ENCODE assay signal across 21 cellular contexts in genomic region chr15:49731187-49731828, GRCh38.
DNase-seq lines count a peak whose midpoint lies in the region; ATAC-seq, FAIRE-seq and TF ChIP-seq lines count a peak whose summit lies in the region.
"Had no signal": no experiment of that assay in that cellular context is flagged by ENCODE, and none has a peak within 500 bp of the region (broad histone marks: within the 10 kb centered on the region; RNA-seq: fewer than 3 reads in every experiment).

No MANE protein-coding gene starts in this region.

- POLR2A ChIA-PET in HepG2 (lab: Yijun Ruan, JAX) (no interaction called here), PC-3 (lab: Charles Lee; ENCODE audit: unreplicated experiment) (no interaction called here)

- TF ChIP-seq POLR2A in right lobe of liver (IDR thresholded peaks at IDR 0.05) (no peak), HepG2 (IDR thresholded peaks at IDR 0.05; ENCODE audit: insufficient read depth in 1 of 2, low read depth in 2 of 2, low read length in 2 of 2) (no peak), body of pancreas (IDR thresholded peaks at IDR 0.05) (no peak), esophagus muscularis mucosa (IDR thresholded peaks at IDR 0.05; ENCODE audit: low read depth) (no peak)

- intact Hi-C loops in right lobe of liver (cut with DNase I), result no loop called here
- intact Hi-C loops in HepG2 (cut with micrococcal nuclease; ENCODE audit: unreplicated experiment), result no loop called here
- intact Hi-C loops in body of pancreas (cut with DNase I), result no loop called here
- intact Hi-C loops in mucosa of descending colon (cut with DNase I, micrococcal nuclease), result no loop called here
- intact Hi-C loops in PC-3 (cut with micrococcal nuclease), result no loop called here
- intact Hi-C loops in esophagus muscularis mucosa (cut with DNase I), result no loop called here

- no peak for FAIRE-seq in HepG2 (lab: Jason Lieb, UNC)
- FAIRE-seq: A204.1, D721Med, GM12891 had no signal

- H3K4me3 ChIP-seq in right lobe of liver, result no peak overlapping the region
- H3K4me3 ChIP-seq in HepG2 (replicated peaks in 1 of 3; ENCODE audit: insufficient read depth in 1 of 3, low read depth in 2 of 3, low read length in 3 of 3), result no peak overlapping the region
- H3K4me3 ChIP-seq in body of pancreas, result no peak overlapping the region
- H3K4me3 ChIP-seq in mucosa of descending colon, result no peak overlapping the region
- H3K4me3 ChIP-seq in MG63, result no peak overlapping the region
- H3K4me3 ChIP-seq in PC-3 (ENCODE audit: low read length), result no peak overlapping the region
- H3K4me3 ChIP-seq in esophagus muscularis mucosa, result no peak overlapping the region
- H3K4me3 ChIP-seq: BLaER1, Peyer's patch had no signal

- peak in 3 of 4 donors; percentile 21 to 29 (median 22) for ATAC-seq in right lobe of liver
- ATAC-seq in HepG2, result no peak
- no peak for ATAC-seq in body of pancreas
- peak; percentile 63 for ATAC-seq in mucosa of descending colon
- no peak for ATAC-seq in PC-3
- ATAC-seq: CD8-positive, alpha-beta T cell had no signal

- H3K4me2 ChIP-seq in HepG2 (ENCODE audit: low read depth, low read length) (no peak overlapping the region), PC-3 (ENCODE audit: low read length) (no peak overlapping the region)
- H3K4me2 ChIP-seq: BLaER1 had no signal

- TF ChIP-seq EP300 in HepG2 (IDR thresholded peaks at IDR 0.05; ENCODE audit: low read depth in 2 of 2, low read length in 2 of 2), result no peak
- no peak for TF ChIP-seq EP300 in HepG2 (CRISPR knock-in tag; IDR thresholded peaks at IDR 0.05; ENCODE audit: borderline replicate concordance)
- no peak for TF ChIP-seq EP300 in esophagus muscularis mucosa (IDR thresholded peaks at IDR 0.05)

- H3F3A ChIP-seq in PC-3 (ENCODE audit: low read length, unreplicated experiment), result no peaks in the 10 kb centered on the region

- no peaks in the 10 kb centered on the region for H4K20me1 ChIP-seq in HepG2 (ENCODE audit: insufficient read depth, low read length)
- no peaks in the 10 kb centered on the region for H4K20me1 ChIP-seq in PC-3 (ENCODE audit: low read length)
- H4K20me1 ChIP-seq: BLaER1 had no signal

- WGBS in right lobe of liver (ENCODE audit: insufficient coverage, low coverage, low lambda C conversion rate, missing lambda C conversion rate), result no CpG with 5 or more reads among the region's 2 CpGs
- WGBS in HepG2 (ENCODE audit: low lambda C conversion rate), result 10% methylated on average over 2 of the region's 2 CpGs
- 43% methylated on average over 2 of the region's 2 CpGs; no CpG with 5 or more reads in 1 of the 2 donors for WGBS in body of pancreas, 2 donors
- 100% methylated on average over 1 of the region's 2 CpGs for WGBS in esophagus muscularis mucosa

- in situ Hi-C loops in HepG2 (cut with HindIII; ENCODE audit: extremely low pct_ligation_motif_present, low pct_unique_long_range_greater_than_20kb), result no loop called here

- H3K9me3 ChIP-seq in right lobe of liver (no peaks in the 10 kb centered on the region), HepG2 (ENCODE audit: low read length) (no peaks in the 10 kb centered on the region), body of pancreas (no peaks in the 10 kb centered on the region), mucosa of descending colon (no peaks in the 10 kb centered on the region), MG63 (peaks cover 17% of the 10 kb centered on the region), PC-3 (ENCODE audit: low read length) (no peaks in the 10 kb centered on the region), esophagus muscularis mucosa (peaks cover 0 to 12% (median 4%) of the 10 kb centered on the region in 4 donors)
- H3K9me3 ChIP-seq: BLaER1 had no signal

- TF ChIP-seq CTCF in right lobe of liver (IDR thresholded peaks at IDR 0.05) (no peak), HepG2 (CRISPR knock-in tag; IDR thresholded peaks at IDR 0.05) (no peak), body of pancreas (IDR thresholded peaks at IDR 0.05) (no peak), mucosa of descending colon (IDR thresholded peaks at IDR 0.05) (no peak), PC-3 (conservative IDR thresholded peaks at IDR 0.05; ENCODE audit: low read depth, low read length) (no peak), esophagus muscularis mucosa (IDR thresholded peaks at IDR 0.05) (no peak)

- H3K27ac ChIP-seq in right lobe of liver (no peak overlapping the region), HepG2 (ENCODE audit: extremely low read length, insufficient read depth, low read length) (no peak overlapping the region), body of pancreas (peak overlapping the region; percentile 8 to 61 (median 56)), PC-3 (ENCODE audit: low read length) (no peak overlapping the region), esophagus muscularis mucosa (replicated peaks in 1 of 4) (no peak overlapping the region)
- H3K27ac ChIP-seq: BLaER1, Peyer's patch had no signal

- H3K79me2 ChIP-seq in HepG2 (ENCODE audit: insufficient read depth, low read length) (no peaks in the 10 kb centered on the region), PC-3 (ENCODE audit: low read length) (no peaks in the 10 kb centered on the region)

- H3K9me2 ChIP-seq in PC-3 (replicated peaks; ENCODE audit: low read length), result no peaks in the 10 kb centered on the region

- H2AFZ ChIP-seq in HepG2 (ENCODE audit: low read length), result no peak overlapping the region
- no peak overlapping the region for H2AFZ ChIP-seq in PC-3 (ENCODE audit: low read length)

- DNase-seq in right lobe of liver (no peak), HepG2 (ENCODE audit: low spot score) (no peak), body of pancreas (peak in 3 of 4 donors; percentile 54 to 69 (median 65)), mucosa of descending colon (no peak), NCI-H526 (lab: John Stamatoyannopoulos, UW) (no peak), MG63 (no peak), PC-3 (no peak), esophagus muscularis mucosa (ENCODE audit: extremely low spot score) (no peak)
- DNase-seq: CD8-positive, alpha-beta T cell; GF-D8; HFFc6; KG1; NCI-H1092 treated with DMSO at 0.1 percent for 48 hours; NCI-H2081 treated with DMSO at 0.1 percent for 48 hours; NCI-H510A; Peyer's patch; SHP77 treated with DMSO at 0.1 percent for 48 hours had no signal

- H3K9ac ChIP-seq in HepG2 (ENCODE audit: insufficient read depth, low read depth, low read length) (no peak overlapping the region), PC-3 (ENCODE audit: low read length) (no peak overlapping the region)
- H3K9ac ChIP-seq: BLaER1 had no signal

- BruUV-seq in HepG2 (replicated peaks; lab: Mats Ljungman, UMichigan) (no TSS peak), PC-3 (replicated peaks; lab: Mats Ljungman, UMichigan) (no TSS peak)

- peaks cover 0 to 5% (median 0%) of the 10 kb centered on the region in 4 donors for H3K4me1 ChIP-seq in right lobe of liver
- no peaks in the 10 kb centered on the region for H3K4me1 ChIP-seq in HepG2 (ENCODE audit: insufficient read depth, low read length)
- H3K4me1 ChIP-seq in body of pancreas, result peaks cover 39% of the 10 kb centered on the region
- H3K4me1 ChIP-seq in mucosa of descending colon (ENCODE audit: low read depth), result peaks cover 15% of the 10 kb centered on the region
- peaks cover 5% of the 10 kb centered on the region; the same call in 1 of the 2 replicates for H3K4me1 ChIP-seq in PC-3 (ENCODE audit: insufficient read depth, low read length)
- H3K4me1 ChIP-seq in esophagus muscularis mucosa, result no peaks in the 10 kb centered on the region
- H3K4me1 ChIP-seq: BLaER1 had no signal

- no peaks in the 10 kb centered on the region for H3K27me3 ChIP-seq in right lobe of liver
- H3K27me3 ChIP-seq in HepG2 (ENCODE audit: control insufficient read depth in 1 of 2, insufficient read depth in 2 of 2, low read length in 2 of 2), result no peaks in the 10 kb centered on the region
- no peaks in the 10 kb centered on the region for H3K27me3 ChIP-seq in body of pancreas
- no peaks in the 10 kb centered on the region for H3K27me3 ChIP-seq in MG63
- H3K27me3 ChIP-seq in PC-3 (ENCODE audit: low read length), result no peaks in the 10 kb centered on the region
- H3K27me3 ChIP-seq in esophagus muscularis mucosa, result no peaks in the 10 kb centered on the region
- H3K27me3 ChIP-seq: BLaER1, Peyer's patch had no signal

- H3K36me3 ChIP-seq in right lobe of liver (no peaks in the 10 kb centered on the region), HepG2 (replicated peaks in 1 of 2; ENCODE audit: control insufficient read depth in 1 of 2, insufficient read depth in 2 of 2, low read length in 2 of 2) (no peaks in the 10 kb centered on the region), body of pancreas (replicated peaks in 1 of 2; ENCODE audit: insufficient read depth in 1 of 2, low read depth in 2 of 2) (no peaks in the 10 kb centered on the region), mucosa of descending colon (ENCODE audit: low read depth) (no peaks in the 10 kb centered on the region), MG63 (no peaks in the 10 kb centered on the region), PC-3 (ENCODE audit: low read depth, low read length) (no peaks in the 10 kb centered on the region), esophagus muscularis mucosa (no peaks in the 10 kb centered on the region)
- H3K36me3 ChIP-seq: BLaER1, Peyer's patch had no signal

- CTCF ChIA-PET in HepG2 (lab: Yijun Ruan, JAX; ENCODE audit: low intra/inter-chr PET ratio, low total read pairs), result no interaction called here
- CTCF ChIA-PET in PC-3 (lab: Charles Lee), result no interaction called here

- no peak for TF ChIP-seq RAD21 in HepG2 (CRISPR knock-in tag; IDR thresholded peaks at IDR 0.05)

TF ChIP-seq in HepG2, 621 proteins besides CTCF, POLR2A, EP300 and RAD21 (continues in another document):
- TF ChIP-seq ATF7 (IDR thresholded peaks at IDR 0.05) (no peak), ATF7 (CRISPR knock-in tag; IDR thresholded peaks at IDR 0.05) (no peak), JDP2 (CRISPR knock-in tag; IDR thresholded peaks at IDR 0.05; ENCODE audit: borderline replicate concordance) (no peak), ZNF564 (CRISPR knock-in tag; IDR thresholded peaks at IDR 0.05) (no peak), SRSF4 (IDR thresholded peaks at IDR 0.05; ENCODE audit: low read depth, low read length, poor library complexity, severe bottlenecking) (no peak), ZNF230 (CRISPR knock-in tag; IDR thresholded peaks at IDR 0.05) (no peak), DMAP1 (CRISPR knock-in tag; IDR thresholded peaks at IDR 0.05) (no peak), ZBTB34 (CRISPR knock-in tag; IDR thresholded peaks at IDR 0.05) (no peak), CBX5 (CRISPR knock-in tag; IDR thresholded peaks at IDR 0.05; ENCODE audit: borderline replicate concordance) (no peak), ZNF260 (CRISPR knock-in tag; IDR thresholded peaks at IDR 0.05; ENCODE audit: borderline replicate concordance, low read depth) (no peak)

Comparison
In these comparisons a context has a peak if more than half of its experiments do, and no peak if none do; other contexts are left out.
1. ATAC-seq: peak in right lobe of liver (3 of 4) and mucosa of descending colon (single experiment); none in HepG2 (single experiment), body of pancreas (single experiment) and PC-3 (single experiment).
2. DNase-seq: peak in body of pancreas (3 of 4); none in right lobe of liver (0 of 3), HepG2 (single experiment), mucosa of descending colon (0 of 3), NCI-H526 (0 of 2), MG63 (single experiment), PC-3 (single experiment) and esophagus muscularis mucosa (single experiment).
3. H3K27ac ChIP-seq: peak in body of pancreas (4 of 4); none in right lobe of liver (0 of 3), HepG2 (single experiment), PC-3 (single experiment) and esophagus muscularis mucosa (0 of 4).